Comparison of ENCODE assay signal across 15 cellular contexts in the genomic region with DNA sequence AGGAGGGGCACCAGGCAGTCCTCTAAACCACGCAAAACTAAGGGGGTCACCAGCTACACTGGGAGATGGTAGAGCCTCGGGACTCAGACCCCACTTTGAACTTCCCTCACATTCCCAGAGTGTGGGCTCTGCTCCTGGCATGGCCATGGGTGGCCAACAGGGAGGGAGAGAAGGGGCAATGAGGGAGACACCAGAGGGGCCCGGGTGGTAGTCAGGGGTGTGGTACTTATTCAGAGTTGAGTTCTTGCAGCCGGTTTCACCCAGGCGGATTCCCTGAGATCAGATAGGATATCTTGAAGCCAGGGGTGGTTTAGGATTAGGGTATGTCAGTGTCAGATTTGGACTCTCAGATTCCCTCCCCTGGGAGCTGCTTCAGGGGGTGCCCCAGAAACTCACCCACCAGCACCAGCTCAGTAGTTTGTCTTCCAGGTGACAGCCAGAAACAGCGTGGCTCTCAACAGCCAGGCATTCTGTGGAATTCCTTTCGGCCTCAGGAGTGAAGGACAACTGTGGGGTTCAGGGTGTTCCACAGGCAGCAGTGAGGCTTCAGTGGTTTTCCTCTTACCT. TPM values are rescaled to one million over a fixed set of nuclear protein-coding genes. Genes with fewer than 3 reads are reported as not detected.
A peak's percentile ranks its signal among the peaks of the same experiment; 100 is the strongest.
DNase-seq lines count a peak whose midpoint lies in the region; ATAC-seq and TF ChIP-seq lines count a peak whose summit lies in the region.
"Had no signal": no experiment of that assay in that cellular context is flagged by ENCODE, and none has a peak within 500 bp of the region (broad histone marks: within the 10 kb centered on the region; RNA-seq: fewer than 3 reads in every experiment).

No MANE protein-coding gene starts in this region.

- H3K9me2 ChIP-seq in GM23248 (ENCODE audit: insufficient read depth): no peaks in the 10 kb centered on the region

- 80 to 86% methylated on average over 7 of the region's 7 CpGs for WGBS in GM23248 (ENCODE audit: low coverage in 1 of 2, low lambda C conversion rate in 2 of 2, missing lambda C conversion rate in 2 of 2), 2 experiments
- 91% methylated on average over 6 of the region's 7 CpGs for WGBS in esophagus muscularis mucosa
- WGBS in spleen, 5 donors: 75 to 92% (median 84%) methylated on average over 5 to 7 of the region's 7 CpGs

- no peaks in the 10 kb centered on the region for H4K20me1 ChIP-seq in GM23248 (ENCODE audit: insufficient read depth)

- H3K9ac ChIP-seq in GM23248: no peak overlapping the region

- peaks cover 50% of the 10 kb centered on the region for H3K4me1 Mint-ChIP-seq in activated CD4-positive, alpha-beta T cell treated with anti-CD3 and anti-CD28 coated beads for 36 hours
- peaks cover 34% of the 10 kb centered on the region for H3K4me1 Mint-ChIP-seq in activated CD4-positive, alpha-beta T cell treated with anti-CD3 and anti-CD28 coated beads, Interleukin-2, amount 10 ng/mL, durations not matched to agents 7 days and 5 days

- H3F3A ChIP-seq in GM23248 (ENCODE audit: insufficient read depth): peaks cover 70% of the 10 kb centered on the region

- H3K79me2 ChIP-seq in GM23248 (ENCODE audit: insufficient read depth): peaks cover 100% of the 10 kb centered on the region

- no peaks in the 10 kb centered on the region for H3K9me3 Mint-ChIP-seq in activated CD4-positive, alpha-beta T cell treated with anti-CD3 and anti-CD28 coated beads for 36 hours (ENCODE audit: low read depth)
- no peaks in the 10 kb centered on the region for H3K9me3 Mint-ChIP-seq in activated CD4-positive, alpha-beta T cell treated with anti-CD3 and anti-CD28 coated beads, Interleukin-2, amount 10 ng/mL, durations not matched to agents 7 days and 5 days
- H3K9me3 Mint-ChIP-seq: activated CD4-positive, alpha-beta T cell treated with anti-CD3 and anti-CD28 coated beads, Interleukin-2, amount 10 ng/mL, durations not matched to agents 24 days and 14 days had no signal

- peaks cover 63% of the 10 kb centered on the region for H3K36me3 Mint-ChIP-seq in activated CD4-positive, alpha-beta T cell treated with anti-CD3 and anti-CD28 coated beads for 36 hours (ENCODE audit: low read depth)
- H3K36me3 Mint-ChIP-seq in activated CD4-positive, alpha-beta T cell treated with anti-CD3 and anti-CD28 coated beads, Interleukin-2, amount 10 ng/mL, durations not matched to agents 7 days and 5 days (ENCODE audit: low read depth): peaks cover 73% of the 10 kb centered on the region

- no peak for TF ChIP-seq POLR2A in esophagus muscularis mucosa (IDR thresholded peaks at IDR 0.05; ENCODE audit: low read depth)
- TF ChIP-seq POLR2A in spleen (IDR thresholded peaks at IDR 0.05): no peak

- no peaks in the 10 kb centered on the region for H3K27me3 Mint-ChIP-seq in activated CD4-positive, alpha-beta T cell treated with anti-CD3 and anti-CD28 coated beads for 36 hours
- H3K27me3 Mint-ChIP-seq in activated CD4-positive, alpha-beta T cell treated with anti-CD3 and anti-CD28 coated beads, Interleukin-2, amount 10 ng/mL, durations not matched to agents 7 days and 5 days: no peaks in the 10 kb centered on the region
- H3K27me3 Mint-ChIP-seq: activated CD4-positive, alpha-beta T cell treated with anti-CD3 and anti-CD28 coated beads, Interleukin-2, amount 10 ng/mL, durations not matched to agents 24 days and 14 days had no signal

- TF ChIP-seq CTCF in esophagus muscularis mucosa (IDR thresholded peaks at IDR 0.05) (no peak), spleen (IDR thresholded peaks at IDR 0.05 in 8 of 11, conservative IDR thresholded peaks at IDR 0.05 in 3 of 11) (no peak)

- no peak overlapping the region for H3K4me3 ChIP-seq in GM23248
- no peak overlapping the region for H3K4me3 ChIP-seq in esophagus muscularis mucosa
- H3K4me3 ChIP-seq in spleen: no peak overlapping the region

- TF ChIP-seq EP300 in esophagus muscularis mucosa (IDR thresholded peaks at IDR 0.05): no peak

- H3K27me3 ChIP-seq in GM23248 (replicated peaks; ENCODE audit: insufficient read depth): no peaks in the 10 kb centered on the region
- H3K27me3 ChIP-seq in esophagus muscularis mucosa: no peaks in the 10 kb centered on the region
- no peaks in the 10 kb centered on the region for H3K27me3 ChIP-seq in spleen (replicated peaks in 1 of 7)

- POLR2A ChIA-PET in activated CD4-positive, alpha-beta T cell treated with anti-CD3 and anti-CD28 coated beads for 36 hours (lab: Charles Lee): no interaction called here
- POLR2A ChIA-PET in activated CD4-positive, alpha-beta T cell treated with anti-CD3 and anti-CD28 coated beads, Interleukin-2, amount 10 ng/mL, durations not matched to agents 7 days and 5 days (lab: Charles Lee): no interaction called here

- no peaks in the 10 kb centered on the region for H3K9me3 ChIP-seq in GM23248 (ENCODE audit: low read depth)
- H3K9me3 ChIP-seq in esophagus muscularis mucosa: no peaks in the 10 kb centered on the region
- no peaks in the 10 kb centered on the region for H3K9me3 ChIP-seq in spleen

- no peak for ATAC-seq in activated CD4-positive, alpha-beta T cell treated with anti-CD3 and anti-CD28 coated beads for 36 hours
- ATAC-seq in GM18873 (IDR thresholded peaks at IDR 0.05; ENCODE audit: low FRiP score, unreplicated experiment) (no peak), GM21529 (IDR thresholded peaks at IDR 0.05; ENCODE audit: unreplicated experiment) (no peak)

- DNase-seq in activated CD4-positive, alpha-beta T cell treated with anti-CD3 and anti-CD28 coated beads for 36 hours: no peak
- no peak for DNase-seq in activated CD4-positive, alpha-beta T cell treated with anti-CD3 and anti-CD28 coated beads, Interleukin-2, amount 10 ng/mL, durations not matched to agents 7 days and 5 days
- DNase-seq in GM23248 (no peak), esophagus muscularis mucosa (ENCODE audit: extremely low spot score) (peak; percentile 77), spleen (peak; percentile 64)
- DNase-seq in stimulated activated naive CD4-positive, alpha-beta T cell (lab: John Stamatoyannopoulos, UW): no peak
- DNase-seq: activated CD4-positive, alpha-beta T cell treated with anti-CD3 and anti-CD28 coated beads, Interleukin-2, amount 10 ng/mL, durations not matched to agents 24 days and 14 days; cortex of kidney; DND-41; hippocampal formation; NCI-H146; NCI-H2227 treated with DMSO at 0.1 percent for 48 hours; SIG-M5 had no signal

- H3K4me1 ChIP-seq in GM23248 (ENCODE audit: insufficient read depth): peaks cover 12% of the 10 kb centered on the region
- peaks cover 31 to 42% (median 36%) of the 10 kb centered on the region in 4 donors for H3K4me1 ChIP-seq in esophagus muscularis mucosa
- H3K4me1 ChIP-seq in spleen: peaks cover 0 to 70% (median 23%) of the 10 kb centered on the region in 6 donors

- CTCF ChIA-PET in activated CD4-positive, alpha-beta T cell treated with anti-CD3 and anti-CD28 coated beads for 36 hours (lab: Charles Lee): interaction anchor here (0.7 to 1.3 kb wide), 2 partner anchors 47 to 239 kb away, joined by 3 to 4 read pairs; a partner anchor contains a TSS
- CTCF ChIA-PET in activated CD4-positive, alpha-beta T cell treated with anti-CD3 and anti-CD28 coated beads, Interleukin-2, amount 10 ng/mL, durations not matched to agents 7 days and 5 days (lab: Charles Lee): no interaction called here

- H2AFZ ChIP-seq in GM23248: no peak overlapping the region

- H3K27ac ChIP-seq in GM23248 (peak overlapping the region; percentile 61; the same call in 1 of the 2 replicates), esophagus muscularis mucosa (replicated peaks in 1 of 4) (peak overlapping the region; percentile 50 to 79 (median 66)), spleen (peak overlapping the region in 4 of 8 donors; percentile 22 to 64 (median 38))

- H3K36me3 ChIP-seq in GM23248 (ENCODE audit: low read depth) (peaks cover 24% of the 10 kb centered on the region; the same call in 1 of the 2 replicates), esophagus muscularis mucosa (peaks cover 12 to 53% (median 33%) of the 10 kb centered on the region in 4 donors), spleen (peaks cover 5 to 94% (median 34%) of the 10 kb centered on the region in 6 donors)

- in situ Hi-C loops in GM23248 (cut with MboI): no loop called here

- no peak overlapping the region for H3K4me2 ChIP-seq in GM23248 (ENCODE audit: unreplicated experiment)

- peak overlapping the region; percentile 47 for H3K27ac Mint-ChIP-seq in activated CD4-positive, alpha-beta T cell treated with anti-CD3 and anti-CD28 coated beads for 36 hours
- H3K27ac Mint-ChIP-seq in activated CD4-positive, alpha-beta T cell treated with anti-CD3 and anti-CD28 coated beads, Interleukin-2, amount 10 ng/mL, durations not matched to agents 7 days and 5 days: no peak overlapping the region

- intact Hi-C loops in activated CD4-positive, alpha-beta T cell treated with anti-CD3 and anti-CD28 coated beads for 36 hours (cut with DNase I, micrococcal nuclease): no loop called here
- intact Hi-C loops in esophagus muscularis mucosa (cut with DNase I) (no loop called here), spleen (cut with DNase I; ENCODE audit: low total_unique reads) (no loop called here)

- no peak overlapping the region for H3K4me3 Mint-ChIP-seq in activated CD4-positive, alpha-beta T cell treated with anti-CD3 and anti-CD28 coated beads for 36 hours
- no peak overlapping the region for H3K4me3 Mint-ChIP-seq in activated CD4-positive, alpha-beta T cell treated with anti-CD3 and anti-CD28 coated beads, Interleukin-2, amount 10 ng/mL, durations not matched to agents 7 days and 5 days
- H3K4me3 Mint-ChIP-seq: activated CD4-positive, alpha-beta T cell treated with anti-CD3 and anti-CD28 coated beads, Interleukin-2, amount 10 ng/mL, durations not matched to agents 24 days and 14 days had no signal

RNA-seq across cellular contexts. Expression of a gene that starts 56.0 kb away (rescaled TPM):
- 10 to 100 TPM; 17.0 to 17.4 TPM for total RNA-seq in activated CD4-positive, alpha-beta T cell treated with anti-CD3 and anti-CD28 coated beads for 36 hours
- 10 to 100 TPM; 27.3 to 33.9 TPM for total RNA-seq in activated CD4-positive, alpha-beta T cell treated with anti-CD3 and anti-CD28 coated beads, Interleukin-2, amount 10 ng/mL, durations not matched to agents 7 days and 5 days
- total RNA-seq in GM23248 (2014; rRNA removed; shearing (Covaris generic)): 27.1 and 31.9 TPM in 2 replicates
- polyA plus RNA-seq in GM23248 (2016; fragmentation: Nextera tagmentation; extraction: Ambion mirVana) (48.9 and 51.9 TPM in 2 replicates), spleen (10 to 100 TPM; 14.5 to 29.7 (median 15.9) TPM)
- total RNA-seq in esophagus muscularis mucosa (10 to 100 TPM; 13.7 to 26.9 (median 25.7) TPM), spleen (10 to 100 TPM; 44.4 to 92.7 (median 60.0) TPM)

Comparison
In these comparisons a context has a peak if more than half of its experiments do, and no peak if none do; other contexts are left out.
1. DNase-seq: peak in esophagus muscularis mucosa (single experiment) and spleen (single experiment); none in activated CD4-positive, alpha-beta T cell treated with anti-CD3 and anti-CD28 coated beads for 36 hours (single experiment), activated CD4-positive, alpha-beta T cell treated with anti-CD3 and anti-CD28 coated beads, Interleukin-2, amount 10 ng/mL, durations not matched to agents 7 days and 5 days (single experiment), GM23248 (single experiment) and stimulated activated naive CD4-positive, alpha-beta T cell (0 of 6).